ENCODE assay signal across 34 cellular contexts in genomic region chr15:79163395-79163794, GRCh38.
"Had no signal": no experiment of that assay in that cellular context is flagged by ENCODE, and none has a peak within 500 bp of the region (broad histone marks: within the 10 kb centered on the region; RNA-seq: fewer than 3 reads in every experiment).

No MANE protein-coding gene starts in this region.

- H3K36me3 ChIP-seq: MG63 had no signal

- H3K27me3 ChIP-seq: MG63 had no signal

- H3K4me3 ChIP-seq: MG63 had no signal

- H3K9me3 ChIP-seq: MG63 had no signal

- DNase-seq: Karpas-422, Kasumi-1, MG63, MM.1S, MV-4-11, NCI-H1048, NCI-H1092, NCI-H1092 treated with DMSO at 0.1 percent for 48 hours, NCI-H1105, NCI-H1105 treated with DMSO at 0.1 percent for 48 hours, NCI-H1417 treated with DMSO at 0.1 percent for 48 hours, NCI-H1436 treated with DMSO at 0.1 percent for 48 hours, NCI-H146, NCI-H1694, NCI-H1694 treated with DMSO at 0.1 percent for 48 hours, NCI-H187, NCI-H187 treated with DMSO at 0.1 percent for 48 hours, NCI-H1930, NCI-H2029, NCI-H2029 treated with DMSO at 0.1 percent for 48 hours, NCI-H2081, NCI-H2081 treated with DMSO at 0.1 percent for 48 hours, NCI-H2107, NCI-H2171, NCI-H2171 treated with DMSO at 0.1 percent for 48 hours, NCI-H2227 treated with DMSO at 0.1 percent for 48 hours, NCI-H226, NCI-H345, NCI-H446, NCI-H446 treated with DMSO at 0.1 percent for 48 hours, NCI-H510A, NCI-H510A treated with DMSO at 0.1 percent for 48 hours, NCI-H524, NCI-H524 treated with DMSO at 0.1 percent for 48 hours had no signal
